Comparison of ENCODE assay signal across 23 cellular contexts in the genomic region with DNA sequence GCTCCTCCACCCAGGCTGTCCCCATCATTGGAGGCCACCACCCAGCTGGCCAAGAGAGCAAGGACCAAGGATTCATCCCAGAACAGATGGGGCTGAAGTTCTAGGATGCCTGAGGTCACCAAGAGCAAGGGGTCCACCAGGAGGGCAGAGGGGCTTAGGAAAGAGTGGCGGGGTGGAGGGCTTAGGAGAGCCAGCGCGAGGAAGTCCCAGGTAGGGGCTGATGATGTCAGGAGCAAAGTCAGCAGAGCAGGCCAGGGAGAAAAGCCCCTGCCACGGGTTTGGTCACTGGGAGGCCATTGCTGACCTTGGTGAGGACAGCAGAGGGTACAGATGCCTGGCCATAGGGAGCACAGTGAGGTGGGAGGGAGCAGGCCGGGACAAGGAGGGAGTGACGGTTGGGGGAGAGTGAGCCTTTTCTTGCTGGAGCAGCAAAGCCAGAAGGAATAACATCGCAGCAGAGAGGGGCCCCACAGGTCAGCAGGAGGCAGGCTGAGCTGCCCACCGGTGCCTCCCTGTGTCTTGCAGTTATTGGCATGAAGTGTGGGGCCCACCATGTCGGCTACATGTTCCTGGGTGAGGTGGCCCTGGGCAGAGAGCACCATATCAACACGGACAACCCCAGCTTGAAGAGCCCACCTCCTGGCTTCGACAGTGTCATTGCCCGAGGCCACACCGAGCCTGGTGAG. TPM values are rescaled to one million over a fixed set of nuclear protein-coding genes. Genes with fewer than 3 reads are reported as not detected.
DNase-seq lines count a peak whose midpoint lies in the region; ATAC-seq and TF ChIP-seq lines count a peak whose summit lies in the region.
"Had no signal": no experiment of that assay in that cellular context is flagged by ENCODE, and none has a peak within 500 bp of the region (broad histone marks: within the 10 kb centered on the region; RNA-seq: fewer than 3 reads in every experiment).

No MANE protein-coding gene starts in this region.

- H3K36me3 ChIP-seq in osteoblast (ENCODE audit: insufficient read depth, low read length) (peaks cover 24% of the 10 kb centered on the region), aorta (ENCODE audit: control insufficient read depth in 1 of 2, insufficient read depth in 2 of 2, low read length in 1 of 2) (no peaks in the 10 kb centered on the region)
- H3K36me3 ChIP-seq: BLaER1 had no signal

- H3K27me3 ChIP-seq in osteoblast (ENCODE audit: insufficient read depth, low read length) (no peaks in the 10 kb centered on the region), aorta (ENCODE audit: control insufficient read depth in 1 of 2, insufficient read depth in 2 of 2, low read length in 1 of 2) (no peaks in the 10 kb centered on the region)
- H3K27me3 ChIP-seq: BLaER1 had no signal

- H3K4me2 ChIP-seq in osteoblast (ENCODE audit: insufficient read depth, low read length) = no peak overlapping the region
- H3K4me2 ChIP-seq: BLaER1 had no signal

- H3K4me1 Mint-ChIP-seq in activated CD8-positive, alpha-beta memory T cell treated with anti-CD3 and anti-CD28 coated beads, Interleukin-2, amount 10 ng/mL, durations not matched to agents 7 days and 5 days = peaks cover 9% of the 10 kb centered on the region
- H3K4me1 Mint-ChIP-seq in natural killer cell treated with Interleukin-12 subunit alpha and Interleukin-12 subunit beta and Interleukin-15 and Interleukin-18, amount 100 ng/mL, for 72 hours (ENCODE audit: low read depth in 2 of 2) = peaks cover 4 to 5% of the 10 kb centered on the region in 2 donors
- H3K4me1 Mint-ChIP-seq in natural killer cell = peaks cover 5 to 12% of the 10 kb centered on the region in 2 donors

- no peaks in the 10 kb centered on the region for H3K36me3 Mint-ChIP-seq in activated CD8-positive, alpha-beta memory T cell treated with anti-CD3 and anti-CD28 coated beads, Interleukin-2, amount 10 ng/mL, durations not matched to agents 7 days and 5 days
- no peaks in the 10 kb centered on the region for H3K36me3 Mint-ChIP-seq in natural killer cell treated with Interleukin-12 subunit alpha and Interleukin-12 subunit beta and Interleukin-15 and Interleukin-18, amount 100 ng/mL, for 72 hours
- no peaks in the 10 kb centered on the region for H3K36me3 Mint-ChIP-seq in natural killer cell

- H3K79me2 ChIP-seq in osteoblast (ENCODE audit: insufficient read depth, low read length) = no peaks in the 10 kb centered on the region

- H2AFZ ChIP-seq in osteoblast (ENCODE audit: low read length) = no peak overlapping the region

- no peak overlapping the region for H3K27ac ChIP-seq in osteoblast (ENCODE audit: low read depth, low read length)
- no peak overlapping the region for H3K27ac ChIP-seq in aorta (ENCODE audit: low read depth in 1 of 2, low read length in 2 of 2)
- H3K27ac ChIP-seq: 22Rv1, BLaER1 had no signal

- H3K9me3 Mint-ChIP-seq in activated CD8-positive, alpha-beta memory T cell treated with anti-CD3 and anti-CD28 coated beads, Interleukin-2, amount 10 ng/mL, durations not matched to agents 7 days and 5 days (ENCODE audit: low read depth) = no peaks in the 10 kb centered on the region
- H3K9me3 Mint-ChIP-seq in natural killer cell treated with Interleukin-12 subunit alpha and Interleukin-12 subunit beta and Interleukin-15 and Interleukin-18, amount 100 ng/mL, for 72 hours = no peaks in the 10 kb centered on the region
- no peaks in the 10 kb centered on the region for H3K9me3 Mint-ChIP-seq in natural killer cell
- H3K9me3 Mint-ChIP-seq: CD4-positive, alpha-beta T cell had no signal

- no peak for ATAC-seq in activated CD8-positive, alpha-beta memory T cell treated with anti-CD3 and anti-CD28 coated beads, Interleukin-2, amount 10 ng/mL, durations not matched to agents 7 days and 5 days
- no peak for ATAC-seq in natural killer cell treated with Interleukin-12 subunit alpha and Interleukin-12 subunit beta and Interleukin-15 and Interleukin-18, amount 100 ng/mL, for 72 hours
- ATAC-seq in natural killer cell (no peak), aorta (ENCODE audit: low FRiP score) (no peak)
- ATAC-seq: GM12878, PC-3 had no signal

- H3K9me3 ChIP-seq in osteoblast (ENCODE audit: low read depth, low read length) = no peaks in the 10 kb centered on the region
- no peaks in the 10 kb centered on the region for H3K9me3 ChIP-seq in aorta (ENCODE audit: control insufficient read depth, low read length)
- H3K9me3 ChIP-seq: BLaER1 had no signal

- H3K4me1 ChIP-seq in osteoblast (ENCODE audit: insufficient read depth, low read length) (peaks cover 11% of the 10 kb centered on the region), aorta (ENCODE audit: control insufficient read depth in 1 of 2, insufficient read depth in 2 of 2, low read length in 2 of 2) (no peaks in the 10 kb centered on the region)

- TF ChIP-seq CTCF in natural killer cell (IDR thresholded peaks at IDR 0.05) = no peak
- TF ChIP-seq CTCF in osteoblast (IDR thresholded peaks at IDR 0.05; ENCODE audit: extremely low read depth, low read depth, low read length) = no peak

- no peak overlapping the region for H3K4me3 Mint-ChIP-seq in activated CD8-positive, alpha-beta memory T cell treated with anti-CD3 and anti-CD28 coated beads, Interleukin-2, amount 10 ng/mL, durations not matched to agents 7 days and 5 days
- H3K4me3 Mint-ChIP-seq in natural killer cell treated with Interleukin-12 subunit alpha and Interleukin-12 subunit beta and Interleukin-15 and Interleukin-18, amount 100 ng/mL, for 72 hours = no peak overlapping the region
- no peak overlapping the region for H3K4me3 Mint-ChIP-seq in natural killer cell
- H3K4me3 Mint-ChIP-seq: CD4-positive, alpha-beta T cell had no signal

- peak; percentile 7 for DNase-seq in activated CD8-positive, alpha-beta memory T cell treated with anti-CD3 and anti-CD28 coated beads, Interleukin-2, amount 50 U/mL, for 4 hours
- DNase-seq in activated CD8-positive, alpha-beta memory T cell treated with anti-CD3 and anti-CD28 coated beads, Interleukin-2, amount 10 ng/mL, durations not matched to agents 7 days and 5 days = no peak
- DNase-seq in natural killer cell treated with Interleukin-12 subunit alpha and Interleukin-12 subunit beta and Interleukin-15 and Interleukin-18, amount 100 ng/mL, for 72 hours (ENCODE audit: low spot score) = peak; percentile 47
- DNase-seq in natural killer cell = no peak
- peak; percentile 50 for DNase-seq in osteoblast (ENCODE audit: insufficient read length, low spot score, missing footprints)
- peak; percentile 28 to 61 for DNase-seq in aorta
- DNase-seq in NCI-H1092 (lab: John Stamatoyannopoulos, UW) = no peak
- DNase-seq in SIG-M5 (lab: John Stamatoyannopoulos, UW) = no peak
- DNase-seq: ACHN; CD4-positive, alpha-beta T cell; COR-L47; DMS79; Kasumi-1; NCI-H1417 treated with DMSO at 0.1 percent for 48 hours; NCI-H187; NCI-H446 treated with DMSO at 0.1 percent for 48 hours; NCI-H526 treated with DMSO at 0.1 percent for 48 hours; PC-3; RPMI8226 had no signal

- intact Hi-C loops in natural killer cell (cut with micrococcal nuclease) (no loop called here), aorta (cut with DNase I) (no loop called here)

- H3K27me3 Mint-ChIP-seq in activated CD8-positive, alpha-beta memory T cell treated with anti-CD3 and anti-CD28 coated beads, Interleukin-2, amount 10 ng/mL, durations not matched to agents 7 days and 5 days = peaks cover 4% of the 10 kb centered on the region
- peaks cover 0 to 4% of the 10 kb centered on the region in 2 donors for H3K27me3 Mint-ChIP-seq in natural killer cell treated with Interleukin-12 subunit alpha and Interleukin-12 subunit beta and Interleukin-15 and Interleukin-18, amount 100 ng/mL, for 72 hours
- peaks cover 0 to 3% of the 10 kb centered on the region in 2 donors for H3K27me3 Mint-ChIP-seq in natural killer cell (ENCODE audit: low read depth in 2 of 2)

- no peaks in the 10 kb centered on the region for H4K20me1 ChIP-seq in osteoblast (ENCODE audit: insufficient read depth, low read length)
- H4K20me1 ChIP-seq: BLaER1 had no signal

- CTCF ChIA-PET in activated CD8-positive, alpha-beta memory T cell treated with anti-CD3 and anti-CD28 coated beads, Interleukin-2, amount 10 ng/mL, durations not matched to agents 7 days and 5 days (lab: Charles Lee) = interaction anchor here (1.1 to 2.3 kb wide), 2 partner anchors 26 to 27 kb away, joined by 5 to 11 read pairs; a partner anchor contains a TSS

- H3K4me3 ChIP-seq in osteoblast (ENCODE audit: insufficient read depth, low read length) (no peak overlapping the region), aorta (ENCODE audit: low read length in 2 of 2) (no peak overlapping the region)
- H3K4me3 ChIP-seq: BLaER1, GM12878 had no signal

- 78% methylated on average over 13 of the region's 13 CpGs for WGBS in aorta, 2 donors

- H3K27ac Mint-ChIP-seq in activated CD8-positive, alpha-beta memory T cell treated with anti-CD3 and anti-CD28 coated beads, Interleukin-2, amount 10 ng/mL, durations not matched to agents 7 days and 5 days = no peak overlapping the region
- H3K27ac Mint-ChIP-seq in natural killer cell treated with Interleukin-12 subunit alpha and Interleukin-12 subunit beta and Interleukin-15 and Interleukin-18, amount 100 ng/mL, for 72 hours = no peak overlapping the region
- H3K27ac Mint-ChIP-seq in natural killer cell = no peak overlapping the region
- H3K27ac Mint-ChIP-seq: CD4-positive, alpha-beta T cell had no signal

RNA-seq across cellular contexts. Expression of a gene that starts 5.2 kb away (rescaled TPM):
- total RNA-seq in activated CD8-positive, alpha-beta memory T cell treated with anti-CD3 and anti-CD28 coated beads, Interleukin-2, amount 10 ng/mL, durations not matched to agents 7 days and 5 days = 10 to 100 TPM; 15.8 to 19.0 TPM
- total RNA-seq in natural killer cell treated with Interleukin-12 subunit alpha and Interleukin-12 subunit beta and Interleukin-15 and Interleukin-18, amount 100 ng/mL, for 72 hours = 10 to 100 TPM in 1 of 2 donors, 1 to 10 TPM in 1; 3.7 to 11.9 TPM
- total RNA-seq in natural killer cell = 1 to 10 TPM; 4.6 to 7.4 (median 5.6) TPM
- 39.2 and 46.0 TPM in 2 replicates for total RNA-seq in osteoblast
- 10 to 100 TPM; 11.6 to 18.1 TPM for total RNA-seq in aorta
- polyA plus RNA-seq in aorta = 10 to 100 TPM; 11.0 to 35.0 TPM

RNA-seq across cellular contexts. Expression of a gene that starts 5.7 kb away (rescaled TPM):
- total RNA-seq in activated CD8-positive, alpha-beta memory T cell treated with anti-CD3 and anti-CD28 coated beads, Interleukin-2, amount 10 ng/mL, durations not matched to agents 7 days and 5 days = 10 to 100 TPM; 25.4 to 38.0 TPM
- total RNA-seq in natural killer cell treated with Interleukin-12 subunit alpha and Interleukin-12 subunit beta and Interleukin-15 and Interleukin-18, amount 100 ng/mL, for 72 hours = 10 to 100 TPM; 46.4 to 78.1 TPM
- total RNA-seq in natural killer cell (10 to 100 TPM; 11.2 to 13.0 (median 12.7) TPM), osteoblast (18.0 and 20.6 TPM in 2 replicates), aorta (10 to 100 TPM in 1 of 2 donors, 1 to 10 TPM in 1; 9.3 to 11.4 TPM)
- polyA plus RNA-seq in aorta = 10 to 100 TPM in 1 of 2 donors, 1 to 10 TPM in 1; 5.0 to 11.0 TPM

RNA-seq across cellular contexts. Expression of a gene that starts 7.8 kb away (rescaled TPM):
- total RNA-seq in activated CD8-positive, alpha-beta memory T cell treated with anti-CD3 and anti-CD28 coated beads, Interleukin-2, amount 10 ng/mL, durations not matched to agents 7 days and 5 days = not detected
- not detected for total RNA-seq in natural killer cell treated with Interleukin-12 subunit alpha and Interleukin-12 subunit beta and Interleukin-15 and Interleukin-18, amount 100 ng/mL, for 72 hours
- not detected for total RNA-seq in natural killer cell
- total RNA-seq in osteoblast = under 0.01 TPM in 1 of 2 replicates, not detected in the other
- total RNA-seq in aorta = not detected
- under 1 TPM in 1 of 2 donors, not detected in 1; 0.15 TPM for polyA plus RNA-seq in aorta
- total RNA-seq: CD4-positive, alpha-beta T cell; GM12878; MCF 10A; PC-3 had no signal
- polyA plus RNA-seq: GM12878 had no signal

RNA-seq across cellular contexts. Expression of a gene that starts 19.9 kb away (rescaled TPM):
- 10 to 100 TPM; 11.4 to 21.1 TPM for total RNA-seq in activated CD8-positive, alpha-beta memory T cell treated with anti-CD3 and anti-CD28 coated beads, Interleukin-2, amount 10 ng/mL, durations not matched to agents 7 days and 5 days
- 1 to 10 TPM; 7.9 to 8.4 TPM for total RNA-seq in natural killer cell treated with Interleukin-12 subunit alpha and Interleukin-12 subunit beta and Interleukin-15 and Interleukin-18, amount 100 ng/mL, for 72 hours
- 10 to 100 TPM; 15.0 to 24.7 (median 18.4) TPM for total RNA-seq in natural killer cell
- total RNA-seq in osteoblast = 19.7 and 22.4 TPM in 2 replicates
- total RNA-seq in aorta = 10 to 100 TPM; 58.1 to 63.7 TPM
- polyA plus RNA-seq in aorta = 100 to 1,000 TPM in 1 of 2 donors, 10 to 100 TPM in 1; 29.4 to 124 TPM

RNA-seq across cellular contexts. Expression of a gene that starts 26.5 kb away (rescaled TPM):
- total RNA-seq in activated CD8-positive, alpha-beta memory T cell treated with anti-CD3 and anti-CD28 coated beads, Interleukin-2, amount 10 ng/mL, durations not matched to agents 7 days and 5 days = 10 to 100 TPM; 36.2 to 36.7 TPM
- total RNA-seq in natural killer cell treated with Interleukin-12 subunit alpha and Interleukin-12 subunit beta and Interleukin-15 and Interleukin-18, amount 100 ng/mL, for 72 hours = 10 to 100 TPM; 28.0 to 33.2 TPM
- total RNA-seq in natural killer cell = 10 to 100 TPM; 32.8 to 42.2 (median 34.2) TPM
- 38.7 and 44.2 TPM in 2 replicates for total RNA-seq in osteoblast
- 10 to 100 TPM; 18.2 to 40.0 TPM for total RNA-seq in aorta
- 10 to 100 TPM; 44.2 to 45.3 TPM for polyA plus RNA-seq in aorta

Comparison
In these comparisons a context has a peak if more than half of its experiments do, and no peak if none do; other contexts are left out.
1. DNase-seq: peak in activated CD8-positive, alpha-beta memory T cell treated with anti-CD3 and anti-CD28 coated beads, Interleukin-2, amount 50 U/mL, for 4 hours (single experiment), natural killer cell treated with Interleukin-12 subunit alpha and Interleukin-12 subunit beta and Interleukin-15 and Interleukin-18, amount 100 ng/mL, for 72 hours (single experiment), osteoblast (single experiment) and aorta (2 of 2); none in activated CD8-positive, alpha-beta memory T cell treated with anti-CD3 and anti-CD28 coated beads, Interleukin-2, amount 10 ng/mL, durations not matched to agents 7 days and 5 days (single experiment), natural killer cell (single experiment), NCI-H1092 (single experiment) and SIG-M5 (single experiment).